ENCODE assay signal across 26 cellular contexts in genomic region chr7:29290829-29291228, GRCh38.
"Had no signal": no experiment of that assay in that cellular context is flagged by ENCODE, and none has a peak within 500 bp of the region (broad histone marks: within the 10 kb centered on the region; RNA-seq: fewer than 3 reads in every experiment).

No MANE protein-coding gene starts in this region.

- ATAC-seq: activated CD8-positive, alpha-beta T cell treated with anti-CD3 and anti-CD28 coated beads for 36 hours; activated T-cell treated with anti-CD3 and anti-CD28 coated beads, Interleukin-2, amount 50 U/mL, for 72 hours; activated T-helper 17 cell treated with anti-CD3 and anti-CD28 coated beads, Interleukin-2, amount 50 U/mL, for 72 hours; body of pancreas; Right ventricle myocardium inferior; SK-N-SH treated with all-trans-retinoic acid at 6 μM for 48 hours had no signal

- H3K27ac ChIP-seq: adrenal gland, PC-9, RWPE1 had no signal

- H2AFZ ChIP-seq: PC-9 had no signal

- H3K27me3 ChIP-seq: adrenal gland, body of pancreas had no signal

- H3K4me1 ChIP-seq: adrenal gland had no signal

- FAIRE-seq: astrocyte, bronchial epithelial cell, RCC 7860 had no signal

- DNase-seq: activated CD4-positive, alpha-beta T cell treated with anti-CD3 and anti-CD28 coated beads, Interleukin-2, amount 10 ng/mL, durations not matched to agents 24 days and 14 days; activated CD4-positive, alpha-beta T cell treated with anti-CD3 and anti-CD28 coated beads, Interleukin-2, amount 50 U/mL, for 4 hours; activated CD8-positive, alpha-beta T cell treated with anti-CD3 and anti-CD28 coated beads for 36 hours; activated effector memory CD4-positive, alpha-beta T cell treated with anti-CD3 and anti-CD28 coated beads, Interleukin-2, amount 50 U/mL, for 16 hours; activated naive CD4-positive, alpha-beta T cell; activated T-cell treated with anti-CD3 and anti-CD28 coated beads, Interleukin-2, amount 50 U/mL, for 1 hour; activated T-cell treated with anti-CD3 and anti-CD28 coated beads, Interleukin-2, amount 50 U/mL, for 72 hours; adrenal gland; body of pancreas; caudate nucleus; cerebellar nuclear complex; NCI-H1417 treated with DMSO at 0.1 percent for 48 hours; NCI-H187 treated with DMSO at 0.1 percent for 48 hours; NCI-H2171 treated with DMSO at 0.1 percent for 48 hours; NCI-H2227 treated with DMSO at 0.1 percent for 48 hours; NCI-H446; PC-9; SIG-M5; T1000 had no signal

- H3K4me2 ChIP-seq: PC-9 had no signal

- H3K9me3 ChIP-seq: adrenal gland, body of pancreas had no signal

- H3K36me3 ChIP-seq: adrenal gland had no signal

- H3K4me3 ChIP-seq: adrenal gland, body of pancreas, PC-9 had no signal
